ENCODE assay signal across 16 cellular contexts in the genomic region with DNA sequence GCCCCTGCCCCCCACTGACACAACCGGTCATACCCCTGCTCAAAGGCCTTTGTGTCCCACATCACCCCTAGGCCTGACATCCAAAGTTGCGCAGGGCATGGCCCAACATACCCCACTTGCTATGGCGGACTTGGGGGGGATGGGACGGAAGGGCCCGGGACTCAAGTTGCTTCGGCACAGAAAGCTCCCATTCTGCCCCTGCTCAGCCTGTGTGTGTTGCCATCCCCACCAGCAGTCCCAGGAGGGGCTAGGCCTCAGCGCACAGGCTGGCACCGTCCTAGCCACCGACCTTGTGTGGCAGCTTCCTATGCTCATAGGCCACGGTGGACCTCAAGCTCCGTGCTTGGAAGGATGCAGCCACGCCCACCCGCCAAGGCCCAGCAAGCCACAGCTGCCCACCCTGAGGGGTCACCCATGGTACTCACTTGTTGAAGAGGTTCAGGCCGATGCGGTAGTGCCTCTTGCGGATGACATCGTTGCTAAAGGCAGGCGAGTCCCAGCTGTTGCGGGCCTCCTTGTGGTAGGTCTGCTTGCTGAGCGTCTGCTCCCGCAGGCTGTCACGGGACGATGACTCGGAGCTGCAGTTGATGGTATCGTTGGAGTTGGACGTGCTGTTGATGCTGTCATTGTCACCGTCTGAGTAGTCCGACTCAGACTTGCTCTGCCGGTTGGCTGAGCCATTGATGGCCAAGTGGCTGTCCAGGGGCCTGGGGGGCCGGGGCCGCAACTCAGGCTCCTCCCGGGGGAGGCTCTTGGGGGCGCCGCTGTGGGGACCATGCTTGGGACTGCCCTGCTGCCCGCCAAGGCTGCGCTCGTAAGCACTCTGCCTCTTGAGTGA.
DNase-seq lines count a peak whose midpoint lies in the region; ATAC-seq and TF ChIP-seq lines count a peak whose summit lies in the region.
"Had no signal": no experiment of that assay in that cellular context is flagged by ENCODE, and none has a peak within 500 bp of the region (broad histone marks: within the 10 kb centered on the region; RNA-seq: fewer than 3 reads in every experiment).

No MANE protein-coding gene starts in this region.

- H3K4me3 ChIP-seq in left ventricle myocardium inferior (peak overlapping the region; percentile 36), psoas muscle (peak overlapping the region; percentile 18)
- H3K4me3 ChIP-seq: SJSA1 had no signal

- H3K9me3 ChIP-seq in left ventricle myocardium inferior (replicated peaks) (no peaks in the 10 kb centered on the region), psoas muscle (no peaks in the 10 kb centered on the region)
- H3K9me3 ChIP-seq: Caco-2, SJSA1 had no signal

- H3K27ac ChIP-seq in left ventricle myocardium inferior (replicated peaks): peak overlapping the region; percentile 95
- peak overlapping the region; percentile 86 for H3K27ac ChIP-seq in cingulate gyrus (ENCODE audit: low read depth, low read length)
- H3K27ac ChIP-seq in psoas muscle: peak overlapping the region; percentile 91
- H3K27ac ChIP-seq: SJSA1 had no signal

- intact Hi-C loops in left ventricle myocardium inferior (cut with micrococcal nuclease): no loop called here
- intact Hi-C loops in cardiac septum (cut with DNase I): loop anchor here (2.0 kb wide), 1 partner anchor 32 kb away; no protein-coding TSS in a partner anchor
- intact Hi-C loops in psoas muscle (cut with DNase I): no loop called here

- DNase-seq in left ventricle myocardium inferior (no peak), cardiac septum (ENCODE audit: low spot score) (no peak), psoas muscle (no peak), HuH-7 (ENCODE audit: low spot score) (no peak), NCI-H774 (lab: John Stamatoyannopoulos, UW) (no peak), NCI-H526 treated with DMSO at 0.1 percent for 48 hours (lab: John Stamatoyannopoulos, UW) (no peak)
- DNase-seq: activated CD8-positive, alpha-beta memory T cell treated with anti-CD3 and anti-CD28 coated beads for 24 hours; Caco-2; effector memory CD4-positive, alpha-beta T cell; GF-D8; MM.1S; NK-92 treated with Interleukin-12 subunit alpha and Interleukin-12 subunit beta, amount 100 ng/mL, for 24 hours; stimulated activated CD4-positive, alpha-beta T cell treated with anti-CD3 and anti-CD28 coated beads, Interleukin-12 subunit alpha, Interleukin-12 subunit beta, amount 100 ng/mL, for 4 hours had no signal

- H3K4me1 ChIP-seq in left ventricle myocardium inferior (peaks cover 100% of the 10 kb centered on the region), psoas muscle (peaks cover 67% of the 10 kb centered on the region)
- H3K4me1 ChIP-seq: Caco-2, SJSA1 had no signal

- H3K27me3 ChIP-seq in left ventricle myocardium inferior (ENCODE audit: low read depth) (no peaks in the 10 kb centered on the region), psoas muscle (ENCODE audit: insufficient read depth in 3 of 3, low read length in 2 of 3) (no peaks in the 10 kb centered on the region)
- H3K27me3 ChIP-seq: SJSA1 had no signal

- H3K36me3 ChIP-seq in left ventricle myocardium inferior (peaks cover 23% of the 10 kb centered on the region), psoas muscle (ENCODE audit: insufficient read depth in 1 of 2, low read depth in 1 of 2) (peaks cover 0 to 27% of the 10 kb centered on the region in 2 donors)

- ATAC-seq in psoas muscle (no peak), GM18867 (IDR thresholded peaks at IDR 0.05; ENCODE audit: unreplicated experiment) (no peak)

- TF ChIP-seq CTCF in left ventricle myocardium inferior (IDR thresholded peaks at IDR 0.05; ENCODE audit: borderline replicate concordance): no peak
- TF ChIP-seq CTCF in psoas muscle (IDR thresholded peaks at IDR 0.05): no peak

- 88 to 92% (median 88%) methylated on average over 36 to 37 of the region's 37 CpGs for WGBS in psoas muscle, 3 donors
